18 cellular contexts compared by ENCODE assay signal in genomic region chr17:34823023-34823422, GRCh38.
A peak's percentile ranks its signal among the peaks of the same experiment; 100 is the strongest.
DNase-seq lines count a peak whose midpoint lies in the region; ATAC-seq and TF ChIP-seq lines count a peak whose summit lies in the region.
"Had no signal": no experiment of that assay in that cellular context is flagged by ENCODE, and none has a peak within 500 bp of the region (broad histone marks: within the 10 kb centered on the region; RNA-seq: fewer than 3 reads in every experiment).

No MANE protein-coding gene starts in this region.

- H3K27me3 ChIP-seq in trophoblast cell (ENCODE audit: insufficient read depth, low read length) (no peaks in the 10 kb centered on the region), psoas muscle (ENCODE audit: insufficient read depth in 3 of 3, low read length in 2 of 3) (peaks cover 0 to 7% (median 5%) of the 10 kb centered on the region in 3 donors)
- H3K27me3 ChIP-seq: BLaER1 had no signal

- peak; percentile 53 for DNase-seq in natural killer cell treated with Interleukin-12 subunit alpha and Interleukin-12 subunit beta and Interleukin-15 and Interleukin-18, amount 100 ng/mL, for 72 hours (ENCODE audit: low spot score)
- DNase-seq in natural killer cell (no peak), cerebellar cortex (ENCODE audit: low spot score) (peak; percentile 27), trophoblast cell (no peak), psoas muscle (no peak)
- no peak for DNase-seq in activated effector memory CD4-positive, alpha-beta T cell treated with Interleukin-2 at 50 U/mL for 16 hours
- DNase-seq: Caco-2; CD4-positive, CD25-positive, alpha-beta regulatory T cell; CD8-positive, alpha-beta T cell; DMS53; DMS79 treated with DMSO at 0.1 percent for 48 hours; GM23248; HCEC 1CT had no signal

- H3K23ac ChIP-seq in trophoblast cell (ENCODE audit: low read length): no peak overlapping the region

- no peaks in the 10 kb centered on the region for H3K79me2 ChIP-seq in trophoblast cell (ENCODE audit: control insufficient read depth, insufficient read depth, low read length, poor library complexity)

- H3K14ac ChIP-seq in trophoblast cell (ENCODE audit: low read length): no peak overlapping the region

- intact Hi-C loops in natural killer cell (cut with micrococcal nuclease) (no loop called here), psoas muscle (cut with DNase I) (no loop called here)

- no peak overlapping the region for H2BK5ac ChIP-seq in trophoblast cell (ENCODE audit: low read depth, low read length, poor library complexity)

- peaks cover 4 to 5% of the 10 kb centered on the region in 2 donors for H3K4me1 Mint-ChIP-seq in natural killer cell treated with Interleukin-12 subunit alpha and Interleukin-12 subunit beta and Interleukin-15 and Interleukin-18, amount 100 ng/mL, for 72 hours (ENCODE audit: low read depth in 2 of 2)
- no peaks in the 10 kb centered on the region for H3K4me1 Mint-ChIP-seq in natural killer cell
- H3K4me1 Mint-ChIP-seq: B cell had no signal

- no peak overlapping the region for H4K8ac ChIP-seq in trophoblast cell (ENCODE audit: low read depth, low read length)

- H4K91ac ChIP-seq in trophoblast cell (ENCODE audit: low read depth, low read length): peak overlapping the region; percentile 6

- WGBS in trophoblast cell (ENCODE audit: extremely low coverage, insufficient coverage, insufficient read length): no CpG with 5 or more reads among the region's 6 CpGs
- 53 to 57% (median 53%) methylated on average over 6 of the region's 6 CpGs for WGBS in psoas muscle, 3 donors

- no peak for ATAC-seq in natural killer cell treated with Interleukin-12 subunit alpha and Interleukin-12 subunit beta and Interleukin-15 and Interleukin-18, amount 100 ng/mL, for 72 hours
- no peak for ATAC-seq in natural killer cell
- no peak for ATAC-seq in psoas muscle
- ATAC-seq: CD8-positive, alpha-beta T cell; GM12878 had no signal

- peaks cover 21 to 30% of the 10 kb centered on the region in 2 donors for H3K27me3 Mint-ChIP-seq in natural killer cell treated with Interleukin-12 subunit alpha and Interleukin-12 subunit beta and Interleukin-15 and Interleukin-18, amount 100 ng/mL, for 72 hours
- H3K27me3 Mint-ChIP-seq in natural killer cell (ENCODE audit: low read depth in 2 of 2): peaks cover 12 to 14% of the 10 kb centered on the region in 2 donors

- H3K4me2 ChIP-seq in trophoblast cell (ENCODE audit: low read length): no peak overlapping the region
- H3K4me2 ChIP-seq: BLaER1 had no signal

- H3K36me3 Mint-ChIP-seq in natural killer cell treated with Interleukin-12 subunit alpha and Interleukin-12 subunit beta and Interleukin-15 and Interleukin-18, amount 100 ng/mL, for 72 hours: no peaks in the 10 kb centered on the region
- H3K36me3 Mint-ChIP-seq in natural killer cell: no peaks in the 10 kb centered on the region
- H3K36me3 Mint-ChIP-seq: CD4-positive, CD25-positive, alpha-beta regulatory T cell; CD8-positive, alpha-beta T cell had no signal

- no peaks in the 10 kb centered on the region for H3K9me3 Mint-ChIP-seq in natural killer cell treated with Interleukin-12 subunit alpha and Interleukin-12 subunit beta and Interleukin-15 and Interleukin-18, amount 100 ng/mL, for 72 hours
- no peaks in the 10 kb centered on the region for H3K9me3 Mint-ChIP-seq in natural killer cell
- H3K9me3 Mint-ChIP-seq: CD4-positive, CD25-positive, alpha-beta regulatory T cell; CD8-positive, alpha-beta T cell had no signal

- H3K36me3 ChIP-seq in trophoblast cell (ENCODE audit: control insufficient read depth in 1 of 2, insufficient read depth in 2 of 2, low read length in 2 of 2): no peaks in the 10 kb centered on the region
- no peaks in the 10 kb centered on the region for H3K36me3 ChIP-seq in psoas muscle (ENCODE audit: insufficient read depth in 1 of 2, low read depth in 1 of 2)
- H3K36me3 ChIP-seq: BLaER1 had no signal

- H2AK5ac ChIP-seq in trophoblast cell (ENCODE audit: low read length): peak overlapping the region; percentile 11

- H3K27ac ChIP-seq in trophoblast cell (ENCODE audit: low read depth, low read length) (no peak overlapping the region), psoas muscle (no peak overlapping the region)
- H3K27ac ChIP-seq: 22Rv1, BLaER1, C4-2B, GM23248 had no signal

- TF ChIP-seq CTCF in natural killer cell (IDR thresholded peaks at IDR 0.05): no peak
- no peak for TF ChIP-seq CTCF in psoas muscle (IDR thresholded peaks at IDR 0.05)

- H3K4me3 ChIP-seq in trophoblast cell (ENCODE audit: low read depth, low read length) (peak overlapping the region; percentile 25), psoas muscle (no peak overlapping the region)
- H3K4me3 ChIP-seq: BLaER1, GM12878, GM23248 had no signal

- H3K4me1 ChIP-seq in trophoblast cell (ENCODE audit: control insufficient read depth in 1 of 2, insufficient read depth in 2 of 2, low read length in 2 of 2): peaks cover 43 to 45% of the 10 kb centered on the region in 2 experiments
- no peaks in the 10 kb centered on the region for H3K4me1 ChIP-seq in psoas muscle
- H3K4me1 ChIP-seq: BLaER1 had no signal

- H2AFZ ChIP-seq in trophoblast cell (ENCODE audit: insufficient read depth, low read length, poor library complexity): no peak overlapping the region
- H2AFZ ChIP-seq: GM23248 had no signal

- no peak overlapping the region for H2BK120ac ChIP-seq in trophoblast cell (ENCODE audit: insufficient read depth, low read length, poor library complexity)

- no peak overlapping the region for H3K27ac Mint-ChIP-seq in natural killer cell treated with Interleukin-12 subunit alpha and Interleukin-12 subunit beta and Interleukin-15 and Interleukin-18, amount 100 ng/mL, for 72 hours
- no peak overlapping the region for H3K27ac Mint-ChIP-seq in natural killer cell
- H3K27ac Mint-ChIP-seq: B cell; CD4-positive, CD25-positive, alpha-beta regulatory T cell; CD8-positive, alpha-beta T cell had no signal

- H2BK12ac ChIP-seq in trophoblast cell (ENCODE audit: low read length): no peak overlapping the region

- H3K18ac ChIP-seq in trophoblast cell (ENCODE audit: low read length): peak overlapping the region; percentile 27

- H3K9me3 ChIP-seq in trophoblast cell (ENCODE audit: insufficient read depth, low read depth, low read length) (no peaks in the 10 kb centered on the region), psoas muscle (no peaks in the 10 kb centered on the region)
- H3K9me3 ChIP-seq: BLaER1, Caco-2 had no signal

- no peak overlapping the region for H3K4ac ChIP-seq in trophoblast cell (ENCODE audit: low read depth, low read length)

- H3K79me1 ChIP-seq in trophoblast cell (ENCODE audit: low read length): peaks cover 17% of the 10 kb centered on the region

- no peak overlapping the region for H3K9ac ChIP-seq in trophoblast cell (ENCODE audit: low read length)
- H3K9ac ChIP-seq: BLaER1, GM23248 had no signal

- no peak overlapping the region for H3K4me3 Mint-ChIP-seq in natural killer cell treated with Interleukin-12 subunit alpha and Interleukin-12 subunit beta and Interleukin-15 and Interleukin-18, amount 100 ng/mL, for 72 hours
- H3K4me3 Mint-ChIP-seq in natural killer cell: no peak overlapping the region
- H3K4me3 Mint-ChIP-seq: B cell; CD4-positive, CD25-positive, alpha-beta regulatory T cell; CD8-positive, alpha-beta T cell had no signal

- no peak overlapping the region for H4K12ac ChIP-seq in trophoblast cell (ENCODE audit: low read depth, low read length)

Comparison
In these comparisons a context has a peak if more than half of its experiments do, and no peak if none do; other contexts are left out.
1. DNase-seq: peak in natural killer cell treated with Interleukin-12 subunit alpha and Interleukin-12 subunit beta and Interleukin-15 and Interleukin-18, amount 100 ng/mL, for 72 hours (single experiment) and cerebellar cortex (single experiment); none in natural killer cell (single experiment), trophoblast cell (0 of 2), psoas muscle (0 of 2) and activated effector memory CD4-positive, alpha-beta T cell treated with Interleukin-2 at 50 U/mL for 16 hours (single experiment).